Comparison of ENCODE assay signal across 25 cellular contexts in genomic region chr2:42999856-43000241, GRCh38.
DNase-seq lines count a peak whose midpoint lies in the region; ATAC-seq and TF ChIP-seq lines count a peak whose summit lies in the region.
"Had no signal": no experiment of that assay in that cellular context is flagged by ENCODE, and none has a peak within 500 bp of the region (broad histone marks: within the 10 kb centered on the region; RNA-seq: fewer than 3 reads in every experiment).

No MANE protein-coding gene starts in this region.

- H3K9me3 ChIP-seq in Caco-2 (peaks cover 7% of the 10 kb centered on the region), neuronal stem cell (replicated peaks in 1 of 2; ENCODE audit: control insufficient read depth in 2 of 2, insufficient read depth in 1 of 2, low read depth in 1 of 2, low read length in 2 of 2) (peaks cover 0 to 4% of the 10 kb centered on the region in 2 donors), H9 (ENCODE audit: control insufficient read depth, low read depth, low read length) (no peaks in the 10 kb centered on the region)
- H3K9me3 ChIP-seq: sigmoid colon had no signal

- H4K5ac ChIP-seq in H9 (ENCODE audit: insufficient read length, low read depth, low read length): no peak overlapping the region

- H2AK5ac ChIP-seq in neuronal stem cell (ENCODE audit: low read depth, low read length): peak overlapping the region; percentile 92
- no peak overlapping the region for H2AK5ac ChIP-seq in H9 (ENCODE audit: insufficient read length, low read length)

- H3K18ac ChIP-seq in neuronal stem cell (ENCODE audit: low read length): peak overlapping the region; percentile 61
- no peak overlapping the region for H3K18ac ChIP-seq in H9 (ENCODE audit: insufficient read length, low read depth, low read length)

- H2AFZ ChIP-seq in neuronal stem cell (ENCODE audit: low read length) (peak overlapping the region; percentile 84), H9 (ENCODE audit: low read length) (no peak overlapping the region)
- H2AFZ ChIP-seq: parathyroid adenoma had no signal

- ATAC-seq in activated B cell treated with CpG ODN at 0.5 μM for 24 hours (ENCODE audit: low read depth): no peak
- ATAC-seq in esophagus mucosa: peak; percentile 82
- ATAC-seq: activated T-helper 17 cell treated with anti-CD3 and anti-CD28 coated beads, Interleukin-2, amount 50 U/mL, for 72 hours had no signal

- H3T11ph ChIP-seq in H9 (ENCODE audit: low read length): no peak overlapping the region

- H4K8ac ChIP-seq in neuronal stem cell (ENCODE audit: low read depth, low read length): no peak overlapping the region
- no peak overlapping the region for H4K8ac ChIP-seq in H9 (replicated peaks; ENCODE audit: insufficient read length, low read depth, low read length)

- H3K36me3 Mint-ChIP-seq in Caco-2 (ENCODE audit: insufficient read depth, unreplicated experiment) (peaks cover 7% of the 10 kb centered on the region), activated B cell treated with CpG ODN at 0.5 μM for 24 hours (ENCODE audit: low read depth) (no peaks in the 10 kb centered on the region), H9 (ENCODE audit: insufficient read depth in 1 of 3, low read depth in 3 of 3) (peaks cover 0 to 10% (median 0%) of the 10 kb centered on the region in 3 experiments; a peak in 4 of 7 replicates)
- H3K36me3 Mint-ChIP-seq: brain; CD4-positive, CD25-positive, alpha-beta regulatory T cell; mesothelial cell of epicardium; natural killer cell treated with Interleukin-12 subunit alpha and Interleukin-12 subunit beta and Interleukin-15 and Interleukin-18, amount 100 ng/mL, for 72 hours had no signal

- no peak overlapping the region for H3K56ac ChIP-seq in H9 (ENCODE audit: insufficient read length, low read depth, low read length)

- POLR2A ChIA-PET in Caco-2 (lab: Charles Lee) (no interaction called here), activated B cell treated with CpG ODN at 0.5 μM for 24 hours (lab: Charles Lee) (no interaction called here)

- H2BK5ac ChIP-seq in neuronal stem cell (ENCODE audit: low read length): peak overlapping the region; percentile 92
- no peak overlapping the region for H2BK5ac ChIP-seq in H9 (ENCODE audit: insufficient read length, low read length)

- H3K4me1 Mint-ChIP-seq in Caco-2 (ENCODE audit: low read depth, unreplicated experiment): peaks cover 34% of the 10 kb centered on the region
- peaks cover 10% of the 10 kb centered on the region for H3K4me1 Mint-ChIP-seq in activated B cell treated with CpG ODN at 0.5 μM for 24 hours
- H3K4me1 Mint-ChIP-seq in H9: peaks cover 5% of the 10 kb centered on the region in 2 experiments; a peak in 3 of 4 replicates
- H3K4me1 Mint-ChIP-seq: activated CD4-positive, alpha-beta T cell treated with anti-CD3 and anti-CD28 coated beads, Interleukin-2, amount 10 ng/mL, durations not matched to agents 24 days and 14 days; activated T-helper 17 cell treated with anti-CD3 and anti-CD28 coated beads, Interleukin-2, amount 50 U/mL, for 72 hours; CD4-positive, CD25-positive, alpha-beta regulatory T cell had no signal

- H3K79me1 ChIP-seq in neuronal stem cell (ENCODE audit: low read depth, low read length) (no peaks in the 10 kb centered on the region), H9 (ENCODE audit: insufficient read depth, low read depth, low read length, poor library complexity, severe bottlenecking) (no peaks in the 10 kb centered on the region)

- H3K23ac ChIP-seq in neuronal stem cell (ENCODE audit: low read depth, low read length, poor library complexity): peak overlapping the region; percentile 69
- no peak overlapping the region for H3K23ac ChIP-seq in H9 (ENCODE audit: insufficient read length, low read depth, low read length)

- H2BK15ac ChIP-seq in neuronal stem cell (ENCODE audit: low read length): peak overlapping the region; percentile 62
- no peak overlapping the region for H2BK15ac ChIP-seq in H9 (ENCODE audit: low read depth, low read length)

- H3K4me2 ChIP-seq in neuronal stem cell (ENCODE audit: insufficient read depth, low read length, poor library complexity, severe bottlenecking): no peak overlapping the region
- H3K4me2 ChIP-seq in H9 (ENCODE audit: insufficient read depth, insufficient read length, low read length): no peak overlapping the region

- H2BK12ac ChIP-seq in neuronal stem cell (ENCODE audit: low read length): peak overlapping the region; percentile 16
- no peak overlapping the region for H2BK12ac ChIP-seq in H9 (ENCODE audit: insufficient read length, low read depth, low read length)

- TF ChIP-seq CTCF in Caco-2 (IDR thresholded peaks at IDR 0.05; ENCODE audit: insufficient read depth in 1 of 2, low read depth in 1 of 2, low read length in 1 of 2, severe bottlenecking in 1 of 2, unreplicated experiment in 1 of 2): no peak
- TF ChIP-seq CTCF in activated B cell treated with CpG ODN at 0.5 μM for 24 hours (IDR thresholded peaks at IDR 0.05): no peak
- TF ChIP-seq CTCF in H9 (conservative IDR thresholded peaks at IDR 0.05): no peak

- no peaks in the 10 kb centered on the region for H4K20me1 ChIP-seq in H9 (ENCODE audit: control insufficient read depth, insufficient read depth, insufficient read length)

- BruUV-seq in Caco-2 (replicated peaks; lab: Mats Ljungman, UMichigan): no TSS peak

- H3K4me1 ChIP-seq in Caco-2: peaks cover 35% of the 10 kb centered on the region
- H3K4me1 ChIP-seq in neuronal stem cell (ENCODE audit: control insufficient read depth in 2 of 2, insufficient read depth in 1 of 2, low read depth in 1 of 2, low read length in 2 of 2): peaks cover under 1 to 8% of the 10 kb centered on the region in 2 donors
- no peaks in the 10 kb centered on the region for H3K4me1 ChIP-seq in H9 (ENCODE audit: insufficient read depth, low read length)
- H3K4me1 ChIP-seq: left ventricle myocardium inferior, parathyroid adenoma, sigmoid colon had no signal

- H3K23me2 ChIP-seq in H9 (ENCODE audit: insufficient read length, low read depth, low read length, poor library complexity, severe bottlenecking): no peaks in the 10 kb centered on the region

- H4K91ac ChIP-seq in neuronal stem cell (ENCODE audit: low read depth, low read length, poor library complexity) (no peak overlapping the region), H9 (ENCODE audit: insufficient read length, low read depth, low read length) (no peak overlapping the region)

- H3K36me3 ChIP-seq in Caco-2 (ENCODE audit: control insufficient read depth, insufficient read depth, low read length) (peaks cover 2% of the 10 kb centered on the region; the same call in 1 of the 2 replicates), neuronal stem cell (replicated peaks in 1 of 2; ENCODE audit: control insufficient read depth in 2 of 2, insufficient read depth in 2 of 2, low read length in 2 of 2) (no peaks in the 10 kb centered on the region)
- H3K36me3 ChIP-seq: heart right ventricle, left ventricle myocardium inferior, sigmoid colon, thoracic aorta had no signal

- H3K27me3 ChIP-seq in Caco-2 (replicated peaks; ENCODE audit: control insufficient read depth, insufficient read depth, low read length) (no peaks in the 10 kb centered on the region), neuronal stem cell (ENCODE audit: control insufficient read depth in 3 of 3, insufficient read depth in 3 of 3, low read depth in 1 of 3, low read length in 3 of 3) (peaks cover 0 to 2% (median 0%) of the 10 kb centered on the region in 3 experiments), H9 (ENCODE audit: insufficient read depth, low read length) (no peaks in the 10 kb centered on the region)
- H3K27me3 ChIP-seq: heart right ventricle, sigmoid colon had no signal

- H3K79me2 ChIP-seq in H9 (ENCODE audit: insufficient read depth, low read length): no peaks in the 10 kb centered on the region
- H3K79me2 ChIP-seq: parathyroid adenoma had no signal

- H2BK20ac ChIP-seq in H9 (ENCODE audit: low read depth, low read length, poor library complexity, severe bottlenecking): no peak overlapping the region

- no peak overlapping the region for H3K9ac ChIP-seq in neuronal stem cell (ENCODE audit: low read depth, low read length, poor library complexity)
- no peak overlapping the region for H3K9ac ChIP-seq in H9 (ENCODE audit: extremely low read depth, insufficient read length, low read length)
- H3K9ac ChIP-seq: parathyroid adenoma had no signal

- no peak overlapping the region for H3K14ac ChIP-seq in neuronal stem cell (ENCODE audit: low read length)
- H3K14ac ChIP-seq in H9 (ENCODE audit: insufficient read depth, low read length): no peak overlapping the region

- H3K27ac ChIP-seq in neuronal stem cell (replicated peaks; ENCODE audit: low read length) (no peak overlapping the region), H9 (ENCODE audit: insufficient read length, low read depth, low read length) (no peak overlapping the region)
- H3K27ac ChIP-seq: heart right ventricle, parathyroid adenoma, thoracic aorta had no signal

- H2BK120ac ChIP-seq in neuronal stem cell (ENCODE audit: low read depth, low read length) (peak overlapping the region; percentile 5), H9 (ENCODE audit: low read depth, low read length, poor library complexity, severe bottlenecking) (no peak overlapping the region)

- no peaks in the 10 kb centered on the region for H3K27me3 Mint-ChIP-seq in Caco-2 (ENCODE audit: insufficient read depth, unreplicated experiment)
- peaks cover 2% of the 10 kb centered on the region for H3K27me3 Mint-ChIP-seq in activated B cell treated with CpG ODN at 0.5 μM for 24 hours
- H3K27me3 Mint-ChIP-seq in H9 (ENCODE audit: low read depth): no peaks in the 10 kb centered on the region
- H3K27me3 Mint-ChIP-seq: activated T-helper 17 cell treated with anti-CD3 and anti-CD28 coated beads, Interleukin-2, amount 50 U/mL, for 72 hours; natural killer cell treated with Interleukin-12 subunit alpha and Interleukin-12 subunit beta and Interleukin-15 and Interleukin-18, amount 100 ng/mL, for 72 hours had no signal

- no peak overlapping the region for H3K4me3 Mint-ChIP-seq in Caco-2 (ENCODE audit: unreplicated experiment)
- no peak overlapping the region for H3K4me3 Mint-ChIP-seq in activated B cell treated with CpG ODN at 0.5 μM for 24 hours
- no peak overlapping the region for H3K4me3 Mint-ChIP-seq in H9
- H3K4me3 Mint-ChIP-seq: activated CD4-positive, alpha-beta T cell treated with anti-CD3 and anti-CD28 coated beads, Interleukin-2, amount 10 ng/mL, durations not matched to agents 24 days and 14 days; activated T-helper 17 cell treated with anti-CD3 and anti-CD28 coated beads, Interleukin-2, amount 50 U/mL, for 72 hours; brain; CD4-positive, CD25-positive, alpha-beta regulatory T cell; mesothelial cell of epicardium; natural killer cell treated with Interleukin-12 subunit alpha and Interleukin-12 subunit beta and Interleukin-15 and Interleukin-18, amount 100 ng/mL, for 72 hours had no signal

- CTCF ChIA-PET in Caco-2 (lab: Charles Lee) (interaction anchor here (0.6 to 2.2 kb wide), 6 partner anchors 11 to 25 kb away, joined by 4 to 7 read pairs (median 4); no protein-coding TSS in a partner anchor), activated B cell treated with CpG ODN at 0.5 μM for 24 hours (lab: Charles Lee) (no interaction called here)

- WGBS in neuronal stem cell (ENCODE audit: extremely low coverage in 2 of 2, insufficient read length in 2 of 2, insufficient replicate concordance in 1 of 2), 2 donors: no CpG with 5 or more reads among the region's 7 CpGs
- WGBS in H9 (ENCODE audit: extremely low coverage, insufficient read length, low lambda C conversion rate): no CpG with 5 or more reads among the region's 7 CpGs

- peak overlapping the region; percentile 74 for H3K27ac Mint-ChIP-seq in Caco-2 (ENCODE audit: unreplicated experiment)
- peak overlapping the region; percentile 14 for H3K27ac Mint-ChIP-seq in activated B cell treated with CpG ODN at 0.5 μM for 24 hours
- no peak overlapping the region for H3K27ac Mint-ChIP-seq in H9
- H3K27ac Mint-ChIP-seq: activated CD4-positive, alpha-beta T cell treated with anti-CD3 and anti-CD28 coated beads, Interleukin-2, amount 10 ng/mL, durations not matched to agents 24 days and 14 days; activated T-helper 17 cell treated with anti-CD3 and anti-CD28 coated beads, Interleukin-2, amount 50 U/mL, for 72 hours; CD4-positive, CD25-positive, alpha-beta regulatory T cell; natural killer cell treated with Interleukin-12 subunit alpha and Interleukin-12 subunit beta and Interleukin-15 and Interleukin-18, amount 100 ng/mL, for 72 hours had no signal

- DNase-seq in Caco-2 (peak; percentile 37 to 53), activated B cell treated with CpG ODN at 0.5 μM for 24 hours (no peak), neuronal stem cell (ENCODE audit: low spot score) (no peak), H9 (no peak), ecto neural progenitor cell (ENCODE audit: low spot score) (no peak), G401 (ENCODE audit: low spot score) (no peak)
- no peak for DNase-seq in stimulated activated CD4-positive, alpha-beta T cell treated with anti-CD3 and anti-CD28 coated beads, Interleukin-4, amount 100 ng/mL, for 4 hours
- DNase-seq: activated CD4-positive, alpha-beta T cell treated with anti-CD3 and anti-CD28 coated beads, Interleukin-2, amount 10 ng/mL, durations not matched to agents 24 days and 14 days; CD4-positive, CD25-positive, alpha-beta regulatory T cell; DMS 273 treated with DMSO at 0.1 percent for 48 hours; GDM1; heart right ventricle; Kasumi-1; left ventricle myocardium inferior; NCI-H1048; NCI-H2029 treated with DMSO at 0.1 percent for 48 hours; NCI-H774; sigmoid colon had no signal

- in situ Hi-C loops in G401 (cut with HindIII; ENCODE audit: low sequenced_read_pairs): no loop called here

- no peak overlapping the region for H3K4me3 ChIP-seq in Caco-2 (ENCODE audit: low read depth, low read length)
- H3K4me3 ChIP-seq in neuronal stem cell (ENCODE audit: low read length in 2 of 2): no peak overlapping the region
- H3K4me3 ChIP-seq: heart right ventricle, left ventricle myocardium inferior, sigmoid colon, thoracic aorta had no signal

- intact Hi-C loops in Caco-2 (cut with micrococcal nuclease; ENCODE audit: unreplicated experiment): loop anchor here (1.0 kb wide), 2 partner anchors 21 to 43 kb away; no protein-coding TSS in a partner anchor
- intact Hi-C loops in activated B cell treated with CpG ODN at 0.5 μM for 24 hours (cut with micrococcal nuclease): no loop called here

- H3K4ac ChIP-seq in neuronal stem cell (ENCODE audit: low read length) (peak overlapping the region; percentile 23), H9 (ENCODE audit: low read depth, low read length) (no peak overlapping the region)

- H3K9me3 Mint-ChIP-seq in Caco-2 (ENCODE audit: unreplicated experiment): no peaks in the 10 kb centered on the region
- peaks cover 7% of the 10 kb centered on the region for H3K9me3 Mint-ChIP-seq in activated B cell treated with CpG ODN at 0.5 μM for 24 hours
- peaks cover 8 to 9% of the 10 kb centered on the region in 2 experiments for H3K9me3 Mint-ChIP-seq in H9
- H3K9me3 Mint-ChIP-seq: activated T-helper 17 cell treated with anti-CD3 and anti-CD28 coated beads, Interleukin-2, amount 50 U/mL, for 72 hours; natural killer cell treated with Interleukin-12 subunit alpha and Interleukin-12 subunit beta and Interleukin-15 and Interleukin-18, amount 100 ng/mL, for 72 hours had no signal

Comparison
In these comparisons a context has a peak if more than half of its experiments do, and no peak if none do; other contexts are left out.
1. DNase-seq: peak in Caco-2 (2 of 2); none in activated B cell treated with CpG ODN at 0.5 μM for 24 hours (single experiment), neuronal stem cell (single experiment), stimulated activated CD4-positive, alpha-beta T cell treated with anti-CD3 and anti-CD28 coated beads, Interleukin-4, amount 100 ng/mL, for 4 hours (0 of 2), H9 (single experiment), ecto neural progenitor cell (single experiment) and G401 (single experiment).
2. H3K27ac Mint-ChIP-seq: peak in Caco-2 (single experiment) and activated B cell treated with CpG ODN at 0.5 μM for 24 hours (single experiment); none in H9 (0 of 3).